Comparison of ENCODE assay signal across 29 cellular contexts in the genomic region with DNA sequence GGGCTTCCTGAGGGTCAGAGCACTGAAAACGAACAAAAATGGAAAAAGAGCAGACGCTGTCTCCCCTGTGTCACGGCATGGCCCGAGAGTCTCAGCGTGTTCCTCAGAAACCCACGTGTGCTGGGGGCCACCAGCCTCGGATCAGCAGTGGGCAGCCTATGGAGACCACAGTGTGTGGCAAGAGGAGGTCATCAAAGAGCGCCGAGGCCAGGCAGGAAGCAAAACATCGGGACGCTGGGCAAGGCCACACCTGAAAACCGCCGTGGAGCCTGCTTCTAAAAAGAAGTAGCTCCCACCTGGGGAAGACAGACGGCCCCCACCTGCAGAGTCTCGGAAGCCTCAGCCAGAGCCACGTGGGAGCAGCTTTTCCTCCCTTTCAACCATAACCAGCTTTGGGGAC.
"Had no signal": no experiment of that assay in that cellular context is flagged by ENCODE, and none has a peak within 500 bp of the region (broad histone marks: within the 10 kb centered on the region; RNA-seq: fewer than 3 reads in every experiment).

No MANE protein-coding gene starts in this region.

- FAIRE-seq: islet of Langerhans, kidney had no signal

- H3K9me3 ChIP-seq: lower lobe of right lung, neutrophil, ovary, testis, thyroid gland, transverse colon had no signal

- H2AFZ ChIP-seq: neural progenitor cell had no signal

- H3K4me1 ChIP-seq: left lung, lower lobe of right lung, right atrium auricular region, stomach, thyroid gland, transverse colon, upper lobe of left lung had no signal

- H3K4me3 ChIP-seq: left lung, neural progenitor cell, ovary, right atrium auricular region, skin epidermis, stomach, testis, thyroid gland, transverse colon, upper lobe of left lung had no signal

- H3K4me2 ChIP-seq: neural progenitor cell had no signal

- ATAC-seq: left colon; lower lobe of right lung; naive thymus-derived CD8-positive, alpha-beta T cell; sciatic nerve; stimulated activated naive B cell treated with anti-CD40 and anti-IgM and Interleukin-4, amounts not matched to agents 10 μg/mL and 1 μg/mL and 100 μg/mL, for 72 hours; stimulated activated naive CD8-positive, alpha-beta T cell treated with anti-CD3 and anti-CD28 coated beads, Interleukin-15, Interleukin-2, amounts not matched to agents 100 U/mL and 50 U/mL, for 24 hours had no signal

- H3K27me3 ChIP-seq: left lung, neural progenitor cell, neutrophil, ovary, right atrium auricular region, stomach, testis, thyroid gland, transverse colon, upper lobe of left lung had no signal

- H3K9ac ChIP-seq: neural progenitor cell had no signal

- H3K27ac ChIP-seq: neural progenitor cell, neutrophil, right atrium auricular region, stomach, thyroid gland, transverse colon had no signal

- H3K36me3 ChIP-seq: left lung, lower lobe of right lung, neural progenitor cell, neutrophil, ovary, right atrium auricular region, stomach, thyroid gland, transverse colon, upper lobe of left lung had no signal

- DNase-seq: hypothalamus; immature natural killer cell; kidney; left colon; left lung; lower lobe of right lung; mammary epithelial cell; mesenchymal stem cell; naive thymus-derived CD8-positive, alpha-beta T cell; nephron progenitor cell; occipital lobe; ovary; stimulated activated CD4-positive, alpha-beta T cell treated with anti-CD3 and anti-CD28 coated beads, Interleukin-12 subunit alpha, Interleukin-12 subunit beta, amount 100 ng/mL, for 4 hours; stimulated activated CD4-positive, alpha-beta T cell treated with anti-CD3 and anti-CD28 coated beads, Interleukin-15, amount 100 ng/mL, for 24 hours; stimulated activated CD4-positive, alpha-beta T cell treated with anti-CD3 and anti-CD28 coated beads, Interleukin-2, amount 100 ng/mL, for 24 hours; stimulated activated CD4-positive, alpha-beta T cell treated with anti-CD3 and anti-CD28 coated beads, Interleukin-4, amount 100 ng/mL, for 1 hour; stimulated activated naive B cell treated with anti-CD40 and anti-IgM and Interleukin-4, amounts not matched to agents 10 μg/mL and 1 μg/mL and 100 μg/mL, for 72 hours; stimulated activated naive CD8-positive, alpha-beta T cell treated with anti-CD3 and anti-CD28 coated beads, Interleukin-15, Interleukin-2, amounts not matched to agents 100 U/mL and 50 U/mL, for 24 hours; stomach; testis; thyroid gland; transverse colon; upper lobe of left lung had no signal
